Comparison of ENCODE assay signal across 1 cellular context in genomic region chr15:83695246-83695645, GRCh38.
TF ChIP-seq lines count a peak whose summit lies in the region.

No MANE protein-coding gene starts in this region.

TF ChIP-seq in GM23338, 12 proteins besides CTCF, POLR2A, EP300 and RAD21 (continued from another document):
- TF ChIP-seq ZNF114 (CRISPR knock-in tag; IDR thresholded peaks at IDR 0.05), result no peak
- no peak for TF ChIP-seq ZNF331 (CRISPR knock-in tag; IDR thresholded peaks at IDR 0.05; ENCODE audit: low read depth)
- TF ChIP-seq STAT1 (IDR thresholded peaks at IDR 0.05; ENCODE audit: unreplicated experiment), result no peak
- TF ChIP-seq CREB1 (CRISPR knock-in tag; IDR thresholded peaks at IDR 0.05; ENCODE audit: low read depth), result no peak
- no peak for TF ChIP-seq EZH2 (IDR thresholded peaks at IDR 0.05; ENCODE audit: low read depth, unreplicated experiment)
- TF ChIP-seq NANOG (IDR thresholded peaks at IDR 0.05; ENCODE audit: borderline replicate concordance), result no peak
- TF ChIP-seq EZH2phosphoT487 (IDR thresholded peaks at IDR 0.05; ENCODE audit: unreplicated experiment), result no peak
- no peak for TF ChIP-seq ETS1 (IDR thresholded peaks at IDR 0.05)
- TF ChIP-seq REST (IDR thresholded peaks at IDR 0.05; ENCODE audit: unreplicated experiment), result no peak
TF ChIP-seq in GM23338: peak in this region for 0.
